ENCODE assay signal across 35 cellular contexts in genomic region chr5:21168557-21168956, GRCh38.
"Had no signal": no experiment of that assay in that cellular context is flagged by ENCODE, and none has a peak within 500 bp of the region (broad histone marks: within the 10 kb centered on the region; RNA-seq: fewer than 3 reads in every experiment).

No MANE protein-coding gene starts in this region.

- DNase-seq: Karpas-422, Kasumi-1, KBM-7, KG1, MG63, MM.1S, MV-4-11, NCI-H1048, NCI-H1092, NCI-H1092 treated with DMSO at 0.1 percent for 48 hours, NCI-H1105, NCI-H1105 treated with DMSO at 0.1 percent for 48 hours, NCI-H1417, NCI-H1417 treated with DMSO at 0.1 percent for 48 hours, NCI-H1436, NCI-H1436 treated with DMSO at 0.1 percent for 48 hours, NCI-H146, NCI-H1694, NCI-H1694 treated with DMSO at 0.1 percent for 48 hours, NCI-H187, NCI-H187 treated with DMSO at 0.1 percent for 48 hours, NCI-H1930, NCI-H2029, NCI-H2029 treated with DMSO at 0.1 percent for 48 hours, NCI-H2081, NCI-H2081 treated with DMSO at 0.1 percent for 48 hours, NCI-H2107, NCI-H2171, NCI-H2171 treated with DMSO at 0.1 percent for 48 hours, NCI-H2227 treated with DMSO at 0.1 percent for 48 hours, NCI-H226, NCI-H345, NCI-H446, NCI-H446 treated with DMSO at 0.1 percent for 48 hours had no signal

- H3K4me2 ChIP-seq: KMS-11 had no signal

- H3K27ac ChIP-seq: KMS-11 had no signal

- H3K9ac ChIP-seq: KMS-11 had no signal

- H3K36me3 ChIP-seq: MG63 had no signal

- H3K27me3 ChIP-seq: MG63 had no signal

- H3K4me3 ChIP-seq: MG63 had no signal

- H3K9me3 ChIP-seq: MG63 had no signal
